ENCODE assay signal across 17 cellular contexts in genomic region chr11:64406221-64406946, GRCh38. TPM values are rescaled to one million over a fixed set of nuclear protein-coding genes. Genes with fewer than 3 reads are reported as not detected.
A peak's percentile ranks its signal among the peaks of the same experiment; 100 is the strongest.
DNase-seq lines count a peak whose midpoint lies in the region; ATAC-seq and TF ChIP-seq lines count a peak whose summit lies in the region.
"Had no signal": no experiment of that assay in that cellular context is flagged by ENCODE, and none has a peak within 500 bp of the region (broad histone marks: within the 10 kb centered on the region; RNA-seq: fewer than 3 reads in every experiment).

No MANE protein-coding gene starts in this region.

- WGBS in urinary bladder = 20% methylated on average over 10 of the region's 10 CpGs

- H3K36me3 Mint-ChIP-seq in mesothelial cell of epicardium = peaks cover 4% of the 10 kb centered on the region
- H3K36me3 Mint-ChIP-seq: memory B cell had no signal

- H3K27ac Mint-ChIP-seq in mesothelial cell of epicardium = peak overlapping the region; percentile 11
- H3K27ac Mint-ChIP-seq: activated CD4-positive, alpha-beta T cell treated with anti-CD3 and anti-CD28 coated beads, Interleukin-2, amount 10 ng/mL, durations not matched to agents 7 days and 5 days; memory B cell had no signal

- TF ChIP-seq CTCF in cardiac muscle cell (IDR thresholded peaks at IDR 0.05; ENCODE audit: low read depth, low read length) (no peak), mesothelial cell of epicardium (IDR thresholded peaks at IDR 0.05; ENCODE audit: unreplicated experiment) (no peak)

- H3K27me3 ChIP-seq in cardiac muscle cell = no peaks in the 10 kb centered on the region

- H3K4me3 ChIP-seq in cardiac muscle cell = no peak overlapping the region
- H3K4me3 ChIP-seq in urinary bladder (ENCODE audit: low read depth, low read length) = no peak overlapping the region
- H3K4me3 ChIP-seq: esophagus muscularis mucosa, prostate gland had no signal

- H3K4me1 Mint-ChIP-seq in mesothelial cell of epicardium = peaks cover 47% of the 10 kb centered on the region
- H3K4me1 Mint-ChIP-seq: activated CD4-positive, alpha-beta T cell treated with anti-CD3 and anti-CD28 coated beads, Interleukin-2, amount 10 ng/mL, durations not matched to agents 7 days and 5 days had no signal

- H3K9me3 ChIP-seq in cardiac muscle cell (ENCODE audit: low read depth) = no peaks in the 10 kb centered on the region
- H3K9me3 ChIP-seq: prostate gland had no signal

- no peak for ATAC-seq in HG02571 (IDR thresholded peaks at IDR 0.05; ENCODE audit: unreplicated experiment)
- ATAC-seq: activated T-cell treated with anti-CD3 and anti-CD28 coated beads, Interleukin-2, amount 50 U/mL, for 4 hours had no signal

- H3K36me3 ChIP-seq in cardiac muscle cell (no peaks in the 10 kb centered on the region), urinary bladder (ENCODE audit: insufficient read depth) (no peaks in the 10 kb centered on the region)
- H3K36me3 ChIP-seq: esophagus muscularis mucosa, prostate gland had no signal

- no peaks in the 10 kb centered on the region for H3K27me3 Mint-ChIP-seq in mesothelial cell of epicardium (ENCODE audit: low read depth)

- peaks cover 29% of the 10 kb centered on the region for H3K4me1 ChIP-seq in cardiac muscle cell (ENCODE audit: low read depth)
- no peaks in the 10 kb centered on the region for H3K4me1 ChIP-seq in urinary bladder (ENCODE audit: insufficient read depth)
- H3K4me1 ChIP-seq: prostate gland had no signal

- H3K4me3 Mint-ChIP-seq in mesothelial cell of epicardium = no peak overlapping the region
- H3K4me3 Mint-ChIP-seq: activated CD4-positive, alpha-beta T cell treated with anti-CD3 and anti-CD28 coated beads, Interleukin-2, amount 10 ng/mL, durations not matched to agents 7 days and 5 days; activated T-cell treated with anti-CD3 and anti-CD28 coated beads, Interleukin-2, amount 50 U/mL, for 4 hours; memory B cell had no signal

- DNase-seq in NCI-H2227 (lab: John Stamatoyannopoulos, UW; ENCODE audit: unreplicated experiment) (peak; percentile 7), NCI-H2227 treated with DMSO at 0.1 percent for 48 hours (lab: John Stamatoyannopoulos, UW) (no peak), cardiac muscle cell (ENCODE audit: low read depth in 1 of 2, low spot score in 1 of 2) (peak; percentile 57 to 58), mesothelial cell of epicardium (ENCODE audit: low spot score in 2 of 2, unreplicated experiment in 2 of 2) (peak in 1 of 2 experiments; percentile 46), middle frontal gyrus (ENCODE audit: extremely low spot score, low spot score) (no peak)
- DNase-seq in activated naive CD4-positive, alpha-beta T cell (lab: John Stamatoyannopoulos, UW) = no peak
- DNase-seq: activated CD4-positive, alpha-beta T cell treated with anti-CD3 and anti-CD28 coated beads, Interleukin-2, amount 10 ng/mL, durations not matched to agents 7 days and 5 days; activated T-cell treated with anti-CD3 and anti-CD28 coated beads, Interleukin-2, amount 50 U/mL, for 4 hours; Kasumi-1; NCI-H1436 treated with DMSO at 0.1 percent for 48 hours; NCI-H510A treated with DMSO at 0.1 percent for 48 hours had no signal

- peaks cover 15% of the 10 kb centered on the region for H3K9me3 Mint-ChIP-seq in mesothelial cell of epicardium
- H3K9me3 Mint-ChIP-seq: activated CD4-positive, alpha-beta T cell treated with anti-CD3 and anti-CD28 coated beads, Interleukin-2, amount 10 ng/mL, durations not matched to agents 7 days and 5 days; activated T-cell treated with anti-CD3 and anti-CD28 coated beads, Interleukin-2, amount 50 U/mL, for 4 hours had no signal

- H3K27ac ChIP-seq in cardiac muscle cell = peak overlapping the region; percentile 80
- peak overlapping the region; percentile 12 for H3K27ac ChIP-seq in urinary bladder (ENCODE audit: low read depth)
- H3K27ac ChIP-seq: 22Rv1, prostate gland had no signal

RNA-seq across cellular contexts. Expression of gene RPS6KA4, which starts 47.4 kb away (rescaled TPM):
- total RNA-seq in cardiac muscle cell (28.2 and 30.4 TPM in 2 replicates), mesothelial cell of epicardium (27.6 to 30.1 TPM (median 30.1 TPM) in 3 replicates), urinary bladder (14.8 TPM)
- polyA plus RNA-seq in cardiac muscle cell (19.7 and 22.3 TPM in 2 replicates), urinary bladder (32.7 TPM)

Comparison
In these comparisons a context has a peak if more than half of its experiments do, and no peak if none do; other contexts are left out.
1. DNase-seq: peak in NCI-H2227 (single experiment) and cardiac muscle cell (2 of 2); none in NCI-H2227 treated with DMSO at 0.1 percent for 48 hours (single experiment), activated naive CD4-positive, alpha-beta T cell (0 of 4) and middle frontal gyrus (single experiment).